9 cellular contexts compared by ENCODE assay signal in genomic region chr7:131072505-131073091, GRCh38.
DNase-seq lines count a peak whose midpoint lies in the region; ATAC-seq and TF ChIP-seq lines count a peak whose summit lies in the region.
"Had no signal": no experiment of that assay in that cellular context is flagged by ENCODE, and none has a peak within 500 bp of the region (broad histone marks: within the 10 kb centered on the region; RNA-seq: fewer than 3 reads in every experiment).

No MANE protein-coding gene starts in this region.

- TF ChIP-seq POLR2A in spleen (IDR thresholded peaks at IDR 0.05) = no peak

- no peak overlapping the region for H3K9ac ChIP-seq in fibroblast of lung (ENCODE audit: insufficient read depth, low read length)
- H3K9ac ChIP-seq: BLaER1 had no signal

- no peaks in the 10 kb centered on the region for H3K36me3 ChIP-seq in RWPE2 (ENCODE audit: low read depth)
- H3K36me3 ChIP-seq in fibroblast of lung (ENCODE audit: control insufficient read depth, insufficient read depth, low read length) = no peaks in the 10 kb centered on the region
- H3K36me3 ChIP-seq in spleen = peaks cover 0 to 31% (median 5%) of the 10 kb centered on the region in 6 donors
- H3K36me3 ChIP-seq: BLaER1 had no signal

- 58 to 82% (median 73%) methylated on average over 5 of the region's 5 CpGs for WGBS in spleen, 5 donors

- no peaks in the 10 kb centered on the region for H3K27me3 ChIP-seq in RWPE2 (ENCODE audit: insufficient read depth, poor library complexity, severe bottlenecking)
- no peaks in the 10 kb centered on the region for H3K27me3 ChIP-seq in fibroblast of lung (ENCODE audit: control insufficient read depth, insufficient read depth, low read length)
- H3K27me3 ChIP-seq in spleen (replicated peaks in 1 of 7) = no peaks in the 10 kb centered on the region
- H3K27me3 ChIP-seq: BLaER1 had no signal

- H3K9me3 ChIP-seq in RWPE2 (ENCODE audit: severe bottlenecking) = no peaks in the 10 kb centered on the region
- no peaks in the 10 kb centered on the region for H3K9me3 ChIP-seq in fibroblast of lung (ENCODE audit: control insufficient read depth, insufficient read depth, low read depth, low read length)
- no peaks in the 10 kb centered on the region for H3K9me3 ChIP-seq in spleen
- H3K9me3 ChIP-seq: BLaER1 had no signal

- H2AFZ ChIP-seq in fibroblast of lung (ENCODE audit: low read length) = no peak overlapping the region

- intact Hi-C loops in spleen (cut with DNase I; ENCODE audit: low total_unique reads) = loop anchor here (10.0 kb wide), 1 partner anchor 352 kb away; no protein-coding TSS in a partner anchor

- H3K4me1 ChIP-seq in RWPE2 (ENCODE audit: insufficient read depth, poor library complexity, severe bottlenecking) (peaks cover 12% of the 10 kb centered on the region), fibroblast of lung (ENCODE audit: control insufficient read depth, extremely low read depth, insufficient read depth, low read length) (peaks cover 17% of the 10 kb centered on the region), spleen (peaks cover 34 to 98% (median 90%) of the 10 kb centered on the region in 6 donors)

- no peak overlapping the region for H3K27ac ChIP-seq in RWPE2 (ENCODE audit: poor library complexity, severe bottlenecking)
- H3K27ac ChIP-seq in fibroblast of lung (ENCODE audit: insufficient read depth, low read length) = peak overlapping the region; percentile 73
- H3K27ac ChIP-seq in spleen = peak overlapping the region; percentile 27 to 83 (median 75)
- H3K27ac ChIP-seq: BLaER1 had no signal

- H3K4me3 ChIP-seq in RWPE2 (ENCODE audit: severe bottlenecking) (no peak overlapping the region), fibroblast of lung (replicated peaks in 1 of 4; ENCODE audit: control extremely low read depth in 1 of 4, insufficient read depth in 1 of 4, low read depth in 3 of 4, low read length in 4 of 4) (no peak overlapping the region), spleen (peak overlapping the region in 2 of 8 donors; percentile 9 to 23)
- H3K4me3 ChIP-seq: BLaER1 had no signal

- no peak for TF ChIP-seq CTCF in RWPE2 (IDR thresholded peaks at IDR 0.05; ENCODE audit: poor library complexity, severe bottlenecking)
- TF ChIP-seq CTCF in fibroblast of lung (conservative IDR thresholded peaks at IDR 0.05 in 1 of 2, IDR thresholded peaks at IDR 0.05 in 1 of 2; ENCODE audit: low read depth in 1 of 2, low read length in 2 of 2) = no peak
- no peak for TF ChIP-seq CTCF in spleen (IDR thresholded peaks at IDR 0.05 in 8 of 11, conservative IDR thresholded peaks at IDR 0.05 in 3 of 11)

- H3K4me2 ChIP-seq in fibroblast of lung (ENCODE audit: extremely low read depth, insufficient read depth, low read length) = peak overlapping the region; percentile 68
- H3K4me2 ChIP-seq: BLaER1 had no signal

- peaks cover 48% of the 10 kb centered on the region for H3K79me2 ChIP-seq in fibroblast of lung (ENCODE audit: control insufficient read depth, insufficient read depth, low read length)

- DNase-seq in SIG-M5 treated with dmso at 0.1 percent for 504 hours (lab: John Stamatoyannopoulos, UW; ENCODE audit: unreplicated experiment) (peak; percentile 6), SIG-M5 (lab: John Stamatoyannopoulos, UW) (no peak), RWPE2 (ENCODE audit: low spot score) (no peak), fibroblast of lung (ENCODE audit: low read depth in 2 of 2) (peak; percentile 40 to 69), spleen (no peak), COLO668 (lab: John Stamatoyannopoulos, UW; ENCODE audit: unreplicated experiment) (no peak)

- H4K20me1 ChIP-seq in fibroblast of lung (ENCODE audit: control insufficient read depth, extremely low read depth, insufficient read depth, low read length) = no peaks in the 10 kb centered on the region
- H4K20me1 ChIP-seq: BLaER1 had no signal

- ATAC-seq in RWPE2 (ENCODE audit: low read depth) (0 out of 3 replicates have a peak, but pooled peaks have one; percentile 32), HG03432 (IDR thresholded peaks at IDR 0.05; ENCODE audit: unreplicated experiment) (no peak), HG03045 (IDR thresholded peaks at IDR 0.05; ENCODE audit: unreplicated experiment) (no peak)

Comparison
In these comparisons a context has a peak if more than half of its experiments do, and no peak if none do; other contexts are left out.
1. DNase-seq: peak in SIG-M5 treated with dmso at 0.1 percent for 504 hours (single experiment) and fibroblast of lung (2 of 2); none in SIG-M5 (single experiment), RWPE2 (single experiment), spleen (single experiment) and COLO668 (single experiment).